8 cellular contexts compared by ENCODE assay signal in genomic region chr3:49017646-49017977, GRCh38. TPM values are rescaled to one million over a fixed set of nuclear protein-coding genes. Genes with fewer than 3 reads are reported as not detected.
A peak's percentile ranks its signal among the peaks of the same experiment; 100 is the strongest.
DNase-seq lines count a peak whose midpoint lies in the region; ATAC-seq and TF ChIP-seq lines count a peak whose summit lies in the region.

No MANE protein-coding gene starts in this region.

- H3K9me3 ChIP-seq in liver (ENCODE audit: control insufficient read depth in 4 of 4, low read length in 3 of 4) = no peaks in the 10 kb centered on the region
- H3K9me3 ChIP-seq in upper lobe of left lung = no peaks in the 10 kb centered on the region

- H3K4me3 ChIP-seq in liver (ENCODE audit: low read depth in 1 of 3, low read length in 3 of 3) (peak overlapping the region; percentile 55 to 95 (median 89)), upper lobe of left lung (peak overlapping the region; percentile 63 to 97 (median 88))

- peaks cover 27% of the 10 kb centered on the region for H3K4me1 Mint-ChIP-seq in stimulated activated naive CD8-positive, alpha-beta T cell treated with anti-CD3 and anti-CD28 coated beads, Interleukin-15, Interleukin-2, amounts not matched to agents 100 ng/mL and 50 ng/mL, for 24 hours (ENCODE audit: low read depth)
- H3K4me1 Mint-ChIP-seq in activated T-helper 2 cell treated with anti-CD3 and anti-CD28 coated beads, Interferon-gamma antibody, Interleukin-2, Interleukin-4, amounts not matched to agents 10 μg/mL and 5 μg/mL and 100 μg/mL, durations not matched to agents 14 hours and 24 hours and 36 hours (ENCODE audit: low read depth) = peaks cover 6% of the 10 kb centered on the region

- no peaks in the 10 kb centered on the region for H3K27me3 Mint-ChIP-seq in stimulated activated naive CD8-positive, alpha-beta T cell treated with anti-CD3 and anti-CD28 coated beads, Interleukin-15, Interleukin-2, amounts not matched to agents 100 ng/mL and 50 ng/mL, for 24 hours
- H3K27me3 Mint-ChIP-seq in activated T-helper 2 cell treated with anti-CD3 and anti-CD28 coated beads, Interferon-gamma antibody, Interleukin-2, Interleukin-4, amounts not matched to agents 10 μg/mL and 5 μg/mL and 100 μg/mL, durations not matched to agents 14 hours and 24 hours and 36 hours (ENCODE audit: low read depth) = no peaks in the 10 kb centered on the region

- H3K9me3 Mint-ChIP-seq in stimulated activated naive CD8-positive, alpha-beta T cell treated with anti-CD3 and anti-CD28 coated beads, Interleukin-15, Interleukin-2, amounts not matched to agents 100 ng/mL and 50 ng/mL, for 24 hours = no peaks in the 10 kb centered on the region
- no peaks in the 10 kb centered on the region for H3K9me3 Mint-ChIP-seq in activated T-helper 2 cell treated with anti-CD3 and anti-CD28 coated beads, Interferon-gamma antibody, Interleukin-2, Interleukin-4, amounts not matched to agents 10 μg/mL and 5 μg/mL and 100 μg/mL, durations not matched to agents 14 hours and 24 hours and 36 hours

- TF ChIP-seq CTCF in liver (IDR thresholded peaks at IDR 0.05; ENCODE audit: low read depth, low read length, missing input control) (no peak), upper lobe of left lung (IDR thresholded peaks at IDR 0.05) (no peak)

- H3K4me1 ChIP-seq in liver (ENCODE audit: control insufficient read depth in 4 of 4, insufficient read depth in 4 of 4, low read length in 3 of 4) (peaks cover 9 to 38% (median 29%) of the 10 kb centered on the region in 4 donors), upper lobe of left lung (peaks cover 28 to 39% (median 33%) of the 10 kb centered on the region in 4 donors)

- TF ChIP-seq EP300 in upper lobe of left lung (IDR thresholded peaks at IDR 0.05) = no peak

- H3K27ac Mint-ChIP-seq in stimulated activated naive CD8-positive, alpha-beta T cell treated with anti-CD3 and anti-CD28 coated beads, Interleukin-15, Interleukin-2, amounts not matched to agents 100 ng/mL and 50 ng/mL, for 24 hours = peak overlapping the region; percentile 49
- peak overlapping the region; percentile 22 for H3K27ac Mint-ChIP-seq in activated T-helper 2 cell treated with anti-CD3 and anti-CD28 coated beads, Interferon-gamma antibody, Interleukin-2, Interleukin-4, amounts not matched to agents 10 μg/mL and 5 μg/mL and 100 μg/mL, durations not matched to agents 14 hours and 24 hours and 36 hours

- TF ChIP-seq RAD21 in liver (IDR thresholded peaks at IDR 0.05) = no peak

- no peak for ATAC-seq in stimulated activated naive CD8-positive, alpha-beta T cell treated with anti-CD3 and anti-CD28 coated beads, Interleukin-15, Interleukin-2, amounts not matched to agents 100 U/mL and 50 U/mL, for 24 hours
- ATAC-seq in upper lobe of left lung (ENCODE audit: low FRiP score in 2 of 2) = no peak

- 5% methylated on average over 21 of the region's 21 CpGs for WGBS in liver
- WGBS in upper lobe of left lung, 2 donors = 0 to 4% methylated on average over 8 to 9 of the region's 21 CpGs

- no peak for DNase-seq in stimulated activated naive CD8-positive, alpha-beta T cell treated with anti-CD3 and anti-CD28 coated beads, Interleukin-15, Interleukin-2, amounts not matched to agents 100 U/mL and 50 U/mL, for 24 hours
- no peak for DNase-seq in activated T-helper 2 cell treated with anti-CD3 and anti-CD28 coated beads, Interferon-gamma antibody, Interleukin-2, Interleukin-4, amounts not matched to agents 10 μg/mL and 5 μg/mL and 100 μg/mL, durations not matched to agents 14 hours and 24 hours and 36 hours (ENCODE audit: low spot score)
- DNase-seq in upper lobe of left lung (no peak), NAMALWA (ENCODE audit: low spot score) (no peak), NCI-H2107 (lab: John Stamatoyannopoulos, UW) (no peak), superior temporal gyrus (ENCODE audit: extremely low spot score) (no peak)

- no peak for TF ChIP-seq POLR2A in upper lobe of left lung (IDR thresholded peaks at IDR 0.05)

- H3K4me3 Mint-ChIP-seq in stimulated activated naive CD8-positive, alpha-beta T cell treated with anti-CD3 and anti-CD28 coated beads, Interleukin-15, Interleukin-2, amounts not matched to agents 100 ng/mL and 50 ng/mL, for 24 hours = peak overlapping the region; percentile 84
- H3K4me3 Mint-ChIP-seq in activated T-helper 2 cell treated with anti-CD3 and anti-CD28 coated beads, Interferon-gamma antibody, Interleukin-2, Interleukin-4, amounts not matched to agents 10 μg/mL and 5 μg/mL and 100 μg/mL, durations not matched to agents 14 hours and 24 hours and 36 hours (ENCODE audit: low read depth) = peak overlapping the region; percentile 95

- H3K27me3 ChIP-seq in liver (ENCODE audit: control insufficient read depth in 4 of 4, insufficient read depth in 4 of 4, low read length in 3 of 4) (no peaks in the 10 kb centered on the region), upper lobe of left lung (no peaks in the 10 kb centered on the region)

- H3K27ac ChIP-seq in liver (ENCODE audit: low read depth in 1 of 2, low read length in 2 of 2) (no peak overlapping the region), upper lobe of left lung (peak overlapping the region; percentile 80 to 88 (median 82))

- no peak overlapping the region for H3K9ac ChIP-seq in liver (ENCODE audit: low read depth in 1 of 2, low read length in 2 of 2)

- peaks cover 16% of the 10 kb centered on the region for H3K36me3 Mint-ChIP-seq in stimulated activated naive CD8-positive, alpha-beta T cell treated with anti-CD3 and anti-CD28 coated beads, Interleukin-15, Interleukin-2, amounts not matched to agents 100 ng/mL and 50 ng/mL, for 24 hours (ENCODE audit: low read depth)
- peaks cover 32% of the 10 kb centered on the region for H3K36me3 Mint-ChIP-seq in activated T-helper 2 cell treated with anti-CD3 and anti-CD28 coated beads, Interferon-gamma antibody, Interleukin-2, Interleukin-4, amounts not matched to agents 10 μg/mL and 5 μg/mL and 100 μg/mL, durations not matched to agents 14 hours and 24 hours and 36 hours (ENCODE audit: low read depth)

- H3K36me3 ChIP-seq in liver (ENCODE audit: control insufficient read depth in 4 of 4, insufficient read depth in 3 of 4, low read depth in 1 of 4, low read length in 3 of 4) (peaks cover 7 to 31% (median 15%) of the 10 kb centered on the region in 4 donors), upper lobe of left lung (peaks cover 11 to 40% (median 32%) of the 10 kb centered on the region in 4 donors)

- intact Hi-C loops in activated T-helper 2 cell treated with anti-CD3 and anti-CD28 coated beads, Interferon-gamma antibody, Interleukin-2, Interleukin-4, amounts not matched to agents 10 μg/mL and 5 μg/mL and 100 μg/mL, durations not matched to agents 14 hours and 24 hours and 36 hours (cut with micrococcal nuclease) = no loop called here

RNA-seq across cellular contexts. Expression of gene DALRD3, which starts 0.8 kb away (rescaled TPM):
- 30.4 and 30.5 TPM in 2 replicates for total RNA-seq in activated T-helper 2 cell treated with anti-CD3 and anti-CD28 coated beads, Interferon-gamma antibody, Interleukin-2, Interleukin-4, amounts not matched to agents 10 μg/mL and 5 μg/mL and 100 μg/mL, durations not matched to agents 14 hours and 24 hours and 36 hours
- total RNA-seq in liver (10 to 100 TPM in 1 of 2 donors, 1 to 10 TPM in 1; 7.9 to 10.6 TPM), upper lobe of left lung (10 to 100 TPM; 28.5 to 67.1 (median 35.7) TPM)
- polyA plus RNA-seq in liver = 1 to 10 TPM; 8.6 to 9.9 TPM

RNA-seq across cellular contexts. Expression of gene NDUFAF3, which starts 4.3 kb away (rescaled TPM):
- total RNA-seq in activated T-helper 2 cell treated with anti-CD3 and anti-CD28 coated beads, Interferon-gamma antibody, Interleukin-2, Interleukin-4, amounts not matched to agents 10 μg/mL and 5 μg/mL and 100 μg/mL, durations not matched to agents 14 hours and 24 hours and 36 hours = 118 and 120 TPM in 2 replicates
- total RNA-seq in liver = 10 to 100 TPM; 28.6 to 75.6 TPM
- 100 to 1,000 TPM in 1 of 2 donors, 10 to 100 TPM in 1; 68.4 to 107 TPM for polyA plus RNA-seq in liver
- total RNA-seq in upper lobe of left lung = 100 to 1,000 TPM in 3 of 6 donors, 10 to 100 TPM in 3; 75.4 to 166 (median 101) TPM

RNA-seq across cellular contexts. Expression of gene WDR6, which starts 10.4 kb away (rescaled TPM):
- 161 and 167 TPM in 2 replicates for total RNA-seq in activated T-helper 2 cell treated with anti-CD3 and anti-CD28 coated beads, Interferon-gamma antibody, Interleukin-2, Interleukin-4, amounts not matched to agents 10 μg/mL and 5 μg/mL and 100 μg/mL, durations not matched to agents 14 hours and 24 hours and 36 hours
- total RNA-seq in liver (10 to 100 TPM; 43.9 to 50.9 TPM), upper lobe of left lung (100 to 1,000 TPM; 100 to 279 (median 123) TPM)
- 10 to 100 TPM; 29.4 to 50.1 TPM for polyA plus RNA-seq in liver

RNA-seq across cellular contexts. Expression of gene IMPDH2, which starts 11.6 kb away (rescaled TPM):
- total RNA-seq in activated T-helper 2 cell treated with anti-CD3 and anti-CD28 coated beads, Interferon-gamma antibody, Interleukin-2, Interleukin-4, amounts not matched to agents 10 μg/mL and 5 μg/mL and 100 μg/mL, durations not matched to agents 14 hours and 24 hours and 36 hours = 412 and 416 TPM in 2 replicates
- 100 to 1,000 TPM in 1 of 2 donors, 10 to 100 TPM in 1; 33.6 to 182 TPM for total RNA-seq in liver
- 10 to 100 TPM; 20.9 to 45.8 TPM for polyA plus RNA-seq in liver
- 100 to 1,000 TPM in 3 of 6 donors, 10 to 100 TPM in 3; 67.1 to 142 (median 97.3) TPM for total RNA-seq in upper lobe of left lung

RNA-seq across cellular contexts. Expression of gene P4HTM, which starts 27.6 kb away (rescaled TPM):
- 37.8 and 39.1 TPM in 2 replicates for total RNA-seq in activated T-helper 2 cell treated with anti-CD3 and anti-CD28 coated beads, Interferon-gamma antibody, Interleukin-2, Interleukin-4, amounts not matched to agents 10 μg/mL and 5 μg/mL and 100 μg/mL, durations not matched to agents 14 hours and 24 hours and 36 hours
- total RNA-seq in liver = 10 to 100 TPM in 1 of 2 donors, 1 to 10 TPM in 1; 10.0 to 12.8 TPM
- 10 to 100 TPM; 11.0 to 16.2 TPM for polyA plus RNA-seq in liver
- 100 to 1,000 TPM in 1 of 6 donors, 10 to 100 TPM in 5; 44.2 to 184 (median 69.9) TPM for total RNA-seq in upper lobe of left lung

Comparison
In these comparisons a context has a peak if more than half of its experiments do, and no peak if none do; other contexts are left out.
1. H3K27ac ChIP-seq: peak in upper lobe of left lung (4 of 4); none in liver (0 of 2).